In genomic region chr6:73695619-73696421, GRCh38 we compare ENCODE assay signal across 8 cellular contexts.
DNase-seq lines count a peak whose midpoint lies in the region; ATAC-seq and TF ChIP-seq lines count a peak whose summit lies in the region.

Gene CD109, plus strand, starts transcription at chr6:73696203. Its CDS starts 13 bp downstream, at chr6:73696216.

- no peaks in the 10 kb centered on the region for H3K36me3 Mint-ChIP-seq in memory B cell

- H3K4me1 Mint-ChIP-seq in memory B cell = peaks cover 12% of the 10 kb centered on the region

- peak; percentile 62 for ATAC-seq in HG02759 (IDR thresholded peaks at IDR 0.05; ENCODE audit: unreplicated experiment)
- peak; percentile 31 for ATAC-seq in memory B cell (ENCODE audit: low read depth)

- H3K9me3 Mint-ChIP-seq in memory B cell = no peaks in the 10 kb centered on the region

- no peak within 1 kb of the TSS for H3K27ac Mint-ChIP-seq in memory B cell

- TF ChIP-seq POLR2A in GM15510 (IDR thresholded peaks at IDR 0.05; ENCODE audit: borderline replicate concordance, extremely low read depth, insufficient read length) = peak; percentile 20

- H3K4me3 Mint-ChIP-seq in memory B cell = peak within 1 kb of the TSS; percentile 70

- H3K27me3 Mint-ChIP-seq in memory B cell = peaks cover 43% of the 10 kb centered on the region

- DNase-seq in NCI-H2171 (lab: John Stamatoyannopoulos, UW) (peak; percentile 12), memory B cell (ENCODE audit: low spot score in 2 of 2) (no peak), OCI-M2 (lab: John Stamatoyannopoulos, UW; ENCODE audit: unreplicated experiment) (no peak)
- peak; percentile 73 to 78 for DNase-seq in activated CD4-positive, alpha-beta T cell treated with anti-CD3 and anti-CD28 coated beads, Interleukin-2, amount 50 U/mL, for 48 hours
- DNase-seq in effector CD4-positive, alpha-beta T cell = peak; percentile 4
- DNase-seq in stimulated activated CD8-positive, alpha-beta memory T cell treated with anti-CD3 and anti-CD28 coated beads, Interleukin-15, amount 100 ng/mL, for 1 hour (ENCODE audit: low read depth) = peak; percentile 11

Comparison
In these comparisons a context has a peak if more than half of its experiments do, and no peak if none do; other contexts are left out.
1. DNase-seq: peak in NCI-H2171 (single experiment), activated CD4-positive, alpha-beta T cell treated with anti-CD3 and anti-CD28 coated beads, Interleukin-2, amount 50 U/mL, for 48 hours (2 of 2), effector CD4-positive, alpha-beta T cell (single experiment) and stimulated activated CD8-positive, alpha-beta memory T cell treated with anti-CD3 and anti-CD28 coated beads, Interleukin-15, amount 100 ng/mL, for 1 hour (single experiment); none in memory B cell (0 of 2) and OCI-M2 (single experiment).